8 cellular contexts compared by ENCODE assay signal in genomic region chr7:139109983-139110411, GRCh38. TPM values are rescaled to one million over a fixed set of nuclear protein-coding genes. Genes with fewer than 3 reads are reported as not detected.
DNase-seq lines count a peak whose midpoint lies in the region; ATAC-seq and TF ChIP-seq lines count a peak whose summit lies in the region.

No MANE protein-coding gene starts in this region.

- no peaks in the 10 kb centered on the region for H3K27me3 Mint-ChIP-seq in activated naive CD8-positive, alpha-beta T cell treated with anti-CD3 and anti-CD28 coated beads, Interleukin-2, amount 10 ng/mL, durations not matched to agents 7 days and 5 days

- WGBS in heart right ventricle, 2 donors = 19 to 22% methylated on average over 16 of the region's 16 CpGs
- 8 to 10% methylated on average over 16 of the region's 16 CpGs for WGBS in lower leg skin, 2 donors
- WGBS in urinary bladder = 17% methylated on average over 16 of the region's 16 CpGs

- TF ChIP-seq CTCF in heart right ventricle (IDR thresholded peaks at IDR 0.05) (no peak), lower leg skin (IDR thresholded peaks at IDR 0.05) (no peak)

- intact Hi-C loops in heart right ventricle (cut with DNase I) = loop anchor here in 2 of 10 donors (2.0 to 10.0 kb wide), 2 partner anchors 23 to 125 kb away; partner anchors contain the start of gene UBN2 (in 1 of the 2)
- intact Hi-C loops in cardiac septum (cut with DNase I) = no loop called here
- intact Hi-C loops in lower leg skin (cut with DNase I; ENCODE audit: low total_unique reads) = no loop called here

- DNase-seq in heart right ventricle (no peak), cardiac septum (ENCODE audit: low spot score) (no peak), lower leg skin (ENCODE audit: low spot score in 2 of 2) (no peak), DMS53 treated with DMSO at 0.1 percent for 48 hours (lab: John Stamatoyannopoulos, UW; ENCODE audit: unreplicated experiment) (no peak), NCI-H345 treated with DMSO at 0.1 percent for 48 hours (lab: John Stamatoyannopoulos, UW; ENCODE audit: unreplicated experiment) (no peak)
- no peak for DNase-seq in activated naive CD8-positive, alpha-beta T cell treated with anti-CD3 and anti-CD28 coated beads, Interleukin-2, amount 10 ng/mL, durations not matched to agents 7 days and 5 days
- no peak for DNase-seq in stimulated activated CD8-positive, alpha-beta memory T cell treated with anti-CD3 and anti-CD28 coated beads, Interleukin-4, amount 100 ng/mL, for 48 hours

- peaks cover 33% of the 10 kb centered on the region for H3K36me3 Mint-ChIP-seq in activated naive CD8-positive, alpha-beta T cell treated with anti-CD3 and anti-CD28 coated beads, Interleukin-2, amount 10 ng/mL, durations not matched to agents 7 days and 5 days

- peak overlapping the region; percentile 93 for H3K4me3 Mint-ChIP-seq in activated naive CD8-positive, alpha-beta T cell treated with anti-CD3 and anti-CD28 coated beads, Interleukin-2, amount 10 ng/mL, durations not matched to agents 7 days and 5 days

- TF ChIP-seq POLR2A in lower leg skin (IDR thresholded peaks at IDR 0.05) = no peak

- H3K4me1 ChIP-seq in heart right ventricle (peaks cover 0 to 50% (median 25%) of the 10 kb centered on the region in 9 donors), urinary bladder (ENCODE audit: insufficient read depth) (no peaks in the 10 kb centered on the region)

- H3K36me3 ChIP-seq in heart right ventricle (no peaks in the 10 kb centered on the region), urinary bladder (ENCODE audit: insufficient read depth) (no peaks in the 10 kb centered on the region)

- no peak for ATAC-seq in heart right ventricle
- ATAC-seq in activated naive CD8-positive, alpha-beta T cell treated with anti-CD3 and anti-CD28 coated beads, Interleukin-2, amount 10 ng/mL, durations not matched to agents 7 days and 5 days (ENCODE audit: low read depth) = peak; percentile 5

- H3K27ac ChIP-seq in heart right ventricle = peak overlapping the region; percentile 92 to 100 (median 97)
- H3K27ac ChIP-seq in urinary bladder (ENCODE audit: low read depth) = peak overlapping the region; percentile 93

- H3K4me1 Mint-ChIP-seq in activated naive CD8-positive, alpha-beta T cell treated with anti-CD3 and anti-CD28 coated beads, Interleukin-2, amount 10 ng/mL, durations not matched to agents 7 days and 5 days = peaks cover 28% of the 10 kb centered on the region

- H3K4me3 ChIP-seq in heart right ventricle (peak overlapping the region; percentile 84 to 99 (median 92)), lower leg skin (ENCODE audit: low read depth, poor library complexity, severe bottlenecking) (peak overlapping the region; percentile 94), urinary bladder (ENCODE audit: low read depth, low read length) (peak overlapping the region; percentile 93)

- POLR2A ChIA-PET in activated naive CD8-positive, alpha-beta T cell treated with anti-CD3 and anti-CD28 coated beads, Interleukin-2, amount 10 ng/mL, durations not matched to agents 7 days and 5 days (lab: Charles Lee) = interaction anchor here (0.7 to 3.2 kb wide), 7 partner anchors 9 to 24 kb away, joined by 3 to 42 read pairs (median 3); no protein-coding TSS in a partner anchor

- peak overlapping the region; percentile 95 for H3K27ac Mint-ChIP-seq in activated naive CD8-positive, alpha-beta T cell treated with anti-CD3 and anti-CD28 coated beads, Interleukin-2, amount 10 ng/mL, durations not matched to agents 7 days and 5 days

- peaks cover 1% of the 10 kb centered on the region for H3K9me3 Mint-ChIP-seq in activated naive CD8-positive, alpha-beta T cell treated with anti-CD3 and anti-CD28 coated beads, Interleukin-2, amount 10 ng/mL, durations not matched to agents 7 days and 5 days

- H3K27me3 ChIP-seq in heart right ventricle = no peaks in the 10 kb centered on the region

- no peaks in the 10 kb centered on the region for H3K9me3 ChIP-seq in heart right ventricle

RNA-seq across cellular contexts. Expression of gene ZC3HAV1, which starts 0.5 kb away (rescaled TPM):
- total RNA-seq in heart right ventricle (10 to 100 TPM in 1 of 10 donors, 1 to 10 TPM in 9; 4.4 to 28.3 (median 6.7) TPM), cardiac septum (6.8 TPM), lower leg skin (10 to 100 TPM; 15.4 to 25.8 (median 22.9) TPM), urinary bladder (39.5 TPM)
- polyA plus RNA-seq in heart right ventricle (1 to 10 TPM; 2.7 to 4.3 TPM), urinary bladder (10.2 TPM)
- total RNA-seq in activated naive CD8-positive, alpha-beta T cell treated with anti-CD3 and anti-CD28 coated beads, Interleukin-2, amount 10 ng/mL, durations not matched to agents 7 days and 5 days = 100 to 1,000 TPM; 136 TPM
